16 cellular contexts compared by ENCODE assay signal in the genomic region with DNA sequence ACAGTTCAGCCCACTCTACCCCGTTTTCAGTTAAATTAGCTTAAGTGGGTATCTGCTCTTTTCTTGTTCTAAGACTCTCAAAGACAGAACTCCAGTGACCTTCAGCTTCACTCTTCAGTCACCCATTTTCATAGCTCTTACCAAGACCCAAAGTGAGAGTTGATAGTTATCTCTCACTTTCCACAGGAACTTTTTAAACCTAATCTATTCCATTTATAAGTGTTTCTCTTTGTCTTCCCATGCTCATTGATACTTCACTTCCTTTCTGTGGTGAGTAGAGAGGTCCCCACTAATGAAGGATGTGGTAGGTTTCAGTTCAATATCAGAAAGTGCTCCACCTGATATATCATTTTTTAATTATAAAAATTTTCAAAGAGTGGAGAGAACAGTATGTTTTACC. TPM values are rescaled to one million over a fixed set of nuclear protein-coding genes. Genes with fewer than 3 reads are reported as not detected.
DNase-seq lines count a peak whose midpoint lies in the region; ATAC-seq and TF ChIP-seq lines count a peak whose summit lies in the region.
"Had no signal": no experiment of that assay in that cellular context is flagged by ENCODE, and none has a peak within 500 bp of the region (broad histone marks: within the 10 kb centered on the region; RNA-seq: fewer than 3 reads in every experiment).

No MANE protein-coding gene starts in this region.

- TF ChIP-seq CTCF in activated CD8-positive, alpha-beta T cell treated with anti-CD3 and anti-CD28 coated beads for 36 hours (IDR thresholded peaks at IDR 0.05), result no peak

- H3K9me3 Mint-ChIP-seq in activated CD8-positive, alpha-beta T cell treated with anti-CD3 and anti-CD28 coated beads for 36 hours, result peaks cover 9% of the 10 kb centered on the region
- no peaks in the 10 kb centered on the region for H3K9me3 Mint-ChIP-seq in activated CD8-positive, alpha-beta T cell treated with anti-CD3 and anti-CD28 coated beads, Interleukin-2, amount 10 ng/mL, durations not matched to agents 7 days and 5 days (ENCODE audit: insufficient read depth)
- peaks cover 12% of the 10 kb centered on the region for H3K9me3 Mint-ChIP-seq in stimulated activated naive CD8-positive, alpha-beta T cell treated with anti-CD3 and anti-CD28 coated beads, Interleukin-15, Interleukin-2, amounts not matched to agents 100 ng/mL and 50 ng/mL, for 24 hours
- H3K9me3 Mint-ChIP-seq: T-cell had no signal

- peaks cover 25% of the 10 kb centered on the region for H3K4me1 Mint-ChIP-seq in activated CD8-positive, alpha-beta T cell treated with anti-CD3 and anti-CD28 coated beads for 36 hours (ENCODE audit: low read depth)
- peaks cover 16% of the 10 kb centered on the region for H3K4me1 Mint-ChIP-seq in activated CD8-positive, alpha-beta T cell treated with anti-CD3 and anti-CD28 coated beads, Interleukin-2, amount 10 ng/mL, durations not matched to agents 7 days and 5 days (ENCODE audit: low read depth)
- H3K4me1 Mint-ChIP-seq in stimulated activated naive CD8-positive, alpha-beta T cell treated with anti-CD3 and anti-CD28 coated beads, Interleukin-15, Interleukin-2, amounts not matched to agents 100 ng/mL and 50 ng/mL, for 24 hours (ENCODE audit: low read depth), result peaks cover 30% of the 10 kb centered on the region

- DNase-seq in activated CD8-positive, alpha-beta T cell treated with anti-CD3 and anti-CD28 coated beads for 36 hours, result no peak
- DNase-seq in activated CD8-positive, alpha-beta T cell treated with anti-CD3 and anti-CD28 coated beads, Interleukin-2, amount 10 ng/mL, durations not matched to agents 7 days and 5 days, result no peak
- DNase-seq in activated CD8-positive, alpha-beta memory T cell treated with anti-CD3 and anti-CD28 coated beads for 24 hours, result no peak
- DNase-seq in NCI-H345 (lab: John Stamatoyannopoulos, UW), result no peak
- DNase-seq: GOT3, NCI-H1048, NCI-H146, NCI-H2107, NCI-H226, NCI-H69, T-cell had no signal

- intact Hi-C loops in activated CD8-positive, alpha-beta T cell treated with anti-CD3 and anti-CD28 coated beads for 36 hours (cut with micrococcal nuclease), result no loop called here

- ATAC-seq in activated CD8-positive, alpha-beta T cell treated with anti-CD3 and anti-CD28 coated beads for 36 hours, result peak; percentile 64
- no peak for ATAC-seq in activated CD8-positive, alpha-beta T cell treated with anti-CD3 and anti-CD28 coated beads, Interleukin-2, amount 10 ng/mL, durations not matched to agents 7 days and 5 days
- ATAC-seq in GM21360 (IDR thresholded peaks at IDR 0.05; ENCODE audit: unreplicated experiment) (peak; percentile 47), HG03378 (IDR thresholded peaks at IDR 0.05; ENCODE audit: unreplicated experiment) (peak; percentile 53), HG03460 (IDR thresholded peaks at IDR 0.05; ENCODE audit: unreplicated experiment) (no peak)
- ATAC-seq: Right ventricle myocardium inferior, T-cell had no signal

- no peak overlapping the region for H3K4me3 Mint-ChIP-seq in activated CD8-positive, alpha-beta T cell treated with anti-CD3 and anti-CD28 coated beads for 36 hours
- H3K4me3 Mint-ChIP-seq in activated CD8-positive, alpha-beta T cell treated with anti-CD3 and anti-CD28 coated beads, Interleukin-2, amount 10 ng/mL, durations not matched to agents 7 days and 5 days, result no peak overlapping the region
- H3K4me3 Mint-ChIP-seq in stimulated activated naive CD8-positive, alpha-beta T cell treated with anti-CD3 and anti-CD28 coated beads, Interleukin-15, Interleukin-2, amounts not matched to agents 100 ng/mL and 50 ng/mL, for 24 hours, result peak overlapping the region; percentile 33
- H3K4me3 Mint-ChIP-seq: T-cell had no signal

- POLR2A ChIA-PET in activated CD8-positive, alpha-beta T cell treated with anti-CD3 and anti-CD28 coated beads for 36 hours (lab: Charles Lee), result interaction anchor here (0.6 to 1.6 kb wide), 2 partner anchors 13 to 176 kb away, joined by 3 read pairs; no protein-coding TSS in a partner anchor
- POLR2A ChIA-PET in activated CD8-positive, alpha-beta T cell treated with anti-CD3 and anti-CD28 coated beads, Interleukin-2, amount 10 ng/mL, durations not matched to agents 7 days and 5 days (lab: Charles Lee), result no interaction called here

- peaks cover 6% of the 10 kb centered on the region for H3K27me3 Mint-ChIP-seq in activated CD8-positive, alpha-beta T cell treated with anti-CD3 and anti-CD28 coated beads for 36 hours
- H3K27me3 Mint-ChIP-seq in activated CD8-positive, alpha-beta T cell treated with anti-CD3 and anti-CD28 coated beads, Interleukin-2, amount 10 ng/mL, durations not matched to agents 7 days and 5 days (ENCODE audit: low read depth), result no peaks in the 10 kb centered on the region
- peaks cover 7% of the 10 kb centered on the region for H3K27me3 Mint-ChIP-seq in stimulated activated naive CD8-positive, alpha-beta T cell treated with anti-CD3 and anti-CD28 coated beads, Interleukin-15, Interleukin-2, amounts not matched to agents 100 ng/mL and 50 ng/mL, for 24 hours

- H3K36me3 Mint-ChIP-seq in activated CD8-positive, alpha-beta T cell treated with anti-CD3 and anti-CD28 coated beads for 36 hours (ENCODE audit: low read depth), result peaks cover 4% of the 10 kb centered on the region
- no peaks in the 10 kb centered on the region for H3K36me3 Mint-ChIP-seq in activated CD8-positive, alpha-beta T cell treated with anti-CD3 and anti-CD28 coated beads, Interleukin-2, amount 10 ng/mL, durations not matched to agents 7 days and 5 days (ENCODE audit: low read depth)
- H3K36me3 Mint-ChIP-seq in stimulated activated naive CD8-positive, alpha-beta T cell treated with anti-CD3 and anti-CD28 coated beads, Interleukin-15, Interleukin-2, amounts not matched to agents 100 ng/mL and 50 ng/mL, for 24 hours (ENCODE audit: low read depth), result peaks cover 9% of the 10 kb centered on the region
- H3K36me3 Mint-ChIP-seq: T-cell had no signal

- peak overlapping the region; percentile 37 for H3K27ac Mint-ChIP-seq in activated CD8-positive, alpha-beta T cell treated with anti-CD3 and anti-CD28 coated beads for 36 hours
- H3K27ac Mint-ChIP-seq in activated CD8-positive, alpha-beta T cell treated with anti-CD3 and anti-CD28 coated beads, Interleukin-2, amount 10 ng/mL, durations not matched to agents 7 days and 5 days, result no peak overlapping the region
- peak overlapping the region; percentile 86 for H3K27ac Mint-ChIP-seq in stimulated activated naive CD8-positive, alpha-beta T cell treated with anti-CD3 and anti-CD28 coated beads, Interleukin-15, Interleukin-2, amounts not matched to agents 100 ng/mL and 50 ng/mL, for 24 hours
- H3K27ac Mint-ChIP-seq: T-cell had no signal

- CTCF ChIA-PET in activated CD8-positive, alpha-beta T cell treated with anti-CD3 and anti-CD28 coated beads for 36 hours (lab: Charles Lee), result interaction anchor here (1.4 to 1.7 kb wide), 2 partner anchors 27 to 31 kb away, joined by 3 to 5 read pairs; no protein-coding TSS in a partner anchor
- CTCF ChIA-PET in activated CD8-positive, alpha-beta T cell treated with anti-CD3 and anti-CD28 coated beads, Interleukin-2, amount 10 ng/mL, durations not matched to agents 7 days and 5 days (lab: Charles Lee), result no interaction called here

RNA-seq across cellular contexts. Expression of gene COX18, which starts 33.4 kb away (rescaled TPM):
- 10 to 100 TPM; 25.7 to 26.8 TPM for total RNA-seq in activated CD8-positive, alpha-beta T cell treated with anti-CD3 and anti-CD28 coated beads for 36 hours
- 10 to 100 TPM; 14.7 to 15.5 TPM for total RNA-seq in activated CD8-positive, alpha-beta T cell treated with anti-CD3 and anti-CD28 coated beads, Interleukin-2, amount 10 ng/mL, durations not matched to agents 7 days and 5 days

Comparison
In these comparisons a context has a peak if more than half of its experiments do, and no peak if none do; other contexts are left out.
1. ATAC-seq: peak in activated CD8-positive, alpha-beta T cell treated with anti-CD3 and anti-CD28 coated beads for 36 hours (single experiment), GM21360 (single experiment) and HG03378 (single experiment); none in activated CD8-positive, alpha-beta T cell treated with anti-CD3 and anti-CD28 coated beads, Interleukin-2, amount 10 ng/mL, durations not matched to agents 7 days and 5 days (single experiment) and HG03460 (single experiment).